Comparison of ENCODE assay signal across 2 cellular contexts in the genomic region with DNA sequence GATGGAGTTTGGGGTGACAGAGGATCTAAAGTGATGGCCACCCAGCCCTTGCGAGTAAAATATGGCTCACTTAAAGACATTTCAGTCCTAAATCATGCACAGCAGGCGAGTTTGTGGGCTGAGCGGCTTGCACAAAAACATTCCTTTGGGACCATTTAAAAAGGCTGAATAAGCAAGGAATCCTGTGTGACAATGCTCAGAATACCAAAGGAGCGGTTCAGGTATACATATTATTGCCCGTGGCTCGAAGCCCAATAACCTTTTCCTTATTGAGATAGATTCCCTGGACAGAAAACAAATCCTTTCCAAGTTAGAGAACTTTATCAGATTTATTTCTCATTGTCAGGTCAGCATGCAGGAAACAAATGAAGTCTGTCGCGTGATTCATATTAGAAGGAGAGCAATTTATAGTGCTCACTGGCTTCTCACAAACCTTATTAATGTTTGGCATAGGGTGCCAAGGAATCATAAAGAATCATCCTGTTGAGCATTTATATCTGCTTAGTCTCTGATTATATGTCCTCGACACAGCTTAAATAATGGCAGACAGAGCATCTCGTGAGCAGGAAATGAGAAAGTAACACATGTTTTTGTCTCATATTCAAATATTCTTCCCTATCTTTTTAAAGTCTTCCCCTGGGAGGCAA.
A peak's percentile ranks its signal among the peaks of the same experiment; 100 is the strongest.
TF ChIP-seq lines count a peak whose summit lies in the region.

No MANE protein-coding gene starts in this region.

TF ChIP-seq in SK-N-SH, 30 proteins besides CTCF, POLR2A, EP300 and RAD21:
- TF ChIP-seq, protein P1, sequence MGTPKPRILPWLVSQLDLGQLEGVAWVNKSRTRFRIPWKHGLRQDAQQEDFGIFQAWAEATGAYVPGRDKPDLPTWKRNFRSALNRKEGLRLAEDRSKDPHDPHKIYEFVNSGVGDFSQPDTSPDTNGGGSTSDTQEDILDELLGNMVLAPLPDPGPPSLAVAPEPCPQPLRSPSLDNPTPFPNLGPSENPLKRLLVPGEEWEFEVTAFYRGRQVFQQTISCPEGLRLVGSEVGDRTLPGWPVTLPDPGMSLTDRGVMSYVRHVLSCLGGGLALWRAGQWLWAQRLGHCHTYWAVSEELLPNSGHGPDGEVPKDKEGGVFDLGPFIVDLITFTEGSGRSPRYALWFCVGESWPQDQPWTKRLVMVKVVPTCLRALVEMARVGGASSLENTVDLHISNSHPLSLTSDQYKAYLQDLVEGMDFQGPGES (IDR thresholded peaks at IDR 0.05; ENCODE audit: low read depth, low read length), result no peak
- TF ChIP-seq, protein P2, sequence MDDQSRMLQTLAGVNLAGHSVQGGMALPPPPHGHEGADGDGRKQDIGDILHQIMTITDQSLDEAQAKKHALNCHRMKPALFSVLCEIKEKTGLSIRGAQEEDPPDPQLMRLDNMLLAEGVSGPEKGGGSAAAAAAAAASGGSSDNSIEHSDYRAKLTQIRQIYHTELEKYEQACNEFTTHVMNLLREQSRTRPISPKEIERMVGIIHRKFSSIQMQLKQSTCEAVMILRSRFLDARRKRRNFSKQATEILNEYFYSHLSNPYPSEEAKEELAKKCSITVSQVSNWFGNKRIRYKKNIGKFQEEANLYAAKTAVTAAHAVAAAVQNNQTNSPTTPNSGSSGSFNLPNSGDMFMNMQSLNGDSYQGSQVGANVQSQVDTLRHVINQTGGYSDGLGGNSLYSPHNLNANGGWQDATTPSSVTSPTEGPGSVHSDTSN (IDR thresholded peaks at IDR 0.05), result peak; percentile 23; the same call in 1 of the 2 replicates

TF ChIP-seq in endothelial cell of umbilical vein, 7 proteins besides CTCF, POLR2A, EP300 and RAD21:
- TF ChIP-seq EZH2 (IDR thresholded peaks at IDR 0.05; ENCODE audit: borderline replicate concordance, low read depth, low read length, severe bottlenecking) (no peak), FOS (IDR thresholded peaks at IDR 0.05; ENCODE audit: borderline replicate concordance, insufficient read depth, low read length) (no peak), GATA2 (IDR thresholded peaks at IDR 0.05; ENCODE audit: insufficient read depth, insufficient read length, low read depth, low read length) (no peak), POLR2AphosphoS5 (IDR thresholded peaks at IDR 0.05; ENCODE audit: insufficient read depth, low read depth, low read length) (no peak), MYC (IDR thresholded peaks at IDR 0.05; ENCODE audit: low read depth, low read length) (no peak), JUN (IDR thresholded peaks at IDR 0.05; ENCODE audit: borderline replicate concordance, insufficient read depth, insufficient read length, low read depth) (no peak)
- TF ChIP-seq, protein P3, sequence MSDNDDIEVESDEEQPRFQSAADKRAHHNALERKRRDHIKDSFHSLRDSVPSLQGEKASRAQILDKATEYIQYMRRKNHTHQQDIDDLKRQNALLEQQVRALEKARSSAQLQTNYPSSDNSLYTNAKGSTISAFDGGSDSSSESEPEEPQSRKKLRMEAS (IDR thresholded peaks at IDR 0.05; ENCODE audit: insufficient read depth, insufficient read length), result no peak
